9 cellular contexts compared by ENCODE assay signal in genomic region chr9:127778280-127779135, GRCh38. TPM values are rescaled to one million over a fixed set of nuclear protein-coding genes. Genes with fewer than 3 reads are reported as not detected.
DNase-seq lines count a peak whose midpoint lies in the region; ATAC-seq and TF ChIP-seq lines count a peak whose summit lies in the region.
"Had no signal": no experiment of that assay in that cellular context is flagged by ENCODE, and none has a peak within 500 bp of the region (broad histone marks: within the 10 kb centered on the region; RNA-seq: fewer than 3 reads in every experiment).

Gene SH2D3C (minus strand): TSS chr9:127778666. CDS start chr9:127778627, 39 bp downstream.

- no peaks in the 10 kb centered on the region for H3K9me3 ChIP-seq in suprapubic skin

- no peak for TF ChIP-seq EP300 in suprapubic skin (IDR thresholded peaks at IDR 0.05)

- H3K27ac ChIP-seq in suprapubic skin = peak within 1 kb of the TSS; percentile 8
- H3K27ac ChIP-seq: VCaP had no signal

- H3K36me3 ChIP-seq in suprapubic skin = no peaks in the 10 kb centered on the region

- H3K27ac Mint-ChIP-seq in activated T-helper 17 cell treated with anti-CD3 and anti-CD28 coated beads, Interleukin-2, amount 50 U/mL, for 72 hours = peak within 1 kb of the TSS; percentile 99

- peak within 1 kb of the TSS; percentile 21 for H3K4me3 ChIP-seq in suprapubic skin

- no peak for TF ChIP-seq CTCF in suprapubic skin (IDR thresholded peaks at IDR 0.05)

- WGBS in suprapubic skin = 68% methylated on average over 10 of the region's 13 CpGs

- DNase-seq in Kasumi-1 (lab: John Stamatoyannopoulos, UW) = peak; percentile 48 to 57
- DNase-seq in left kidney (ENCODE audit: low read depth, low spot score) = peak; percentile 57
- DNase-seq in suprapubic skin (ENCODE audit: low spot score in 2 of 2) = no peak
- no peak for DNase-seq in NCI-H1417 (lab: John Stamatoyannopoulos, UW)
- DNase-seq in H4 (ENCODE audit: low spot score) = no peak

- no peaks in the 10 kb centered on the region for H3K27me3 Mint-ChIP-seq in activated T-helper 17 cell treated with anti-CD3 and anti-CD28 coated beads, Interleukin-2, amount 50 U/mL, for 72 hours

- no peaks in the 10 kb centered on the region for H3K27me3 ChIP-seq in suprapubic skin

- H3K4me1 ChIP-seq in suprapubic skin = peaks cover 23% of the 10 kb centered on the region

- no peak for TF ChIP-seq POLR2A in suprapubic skin (IDR thresholded peaks at IDR 0.05)

- H3K36me3 Mint-ChIP-seq in activated T-helper 17 cell treated with anti-CD3 and anti-CD28 coated beads, Interleukin-2, amount 50 U/mL, for 72 hours (ENCODE audit: low read depth) = peaks cover 46% of the 10 kb centered on the region

- no peaks in the 10 kb centered on the region for H3K9me3 Mint-ChIP-seq in activated T-helper 17 cell treated with anti-CD3 and anti-CD28 coated beads, Interleukin-2, amount 50 U/mL, for 72 hours

- H3K4me1 Mint-ChIP-seq in activated T-helper 17 cell treated with anti-CD3 and anti-CD28 coated beads, Interleukin-2, amount 50 U/mL, for 72 hours = peaks cover 10% of the 10 kb centered on the region

- peak; percentile 34 for ATAC-seq in GM19452 (IDR thresholded peaks at IDR 0.05; ENCODE audit: unreplicated experiment)
- peak; percentile 46 for ATAC-seq in activated T-helper 17 cell treated with anti-CD3 and anti-CD28 coated beads, Interleukin-2, amount 50 U/mL, for 72 hours (replicated peaks)
- no peak for ATAC-seq in GM18517 (IDR thresholded peaks at IDR 0.05; ENCODE audit: unreplicated experiment)

- peak within 1 kb of the TSS; percentile 100 for H3K4me3 Mint-ChIP-seq in activated T-helper 17 cell treated with anti-CD3 and anti-CD28 coated beads, Interleukin-2, amount 50 U/mL, for 72 hours

RNA-seq across cellular contexts. Expression of gene SH2D3C, which starts in this region (rescaled TPM):
- 10 to 100 TPM; 27.6 to 46.8 TPM for total RNA-seq in activated T-helper 17 cell treated with anti-CD3 and anti-CD28 coated beads, Interleukin-2, amount 50 U/mL, for 72 hours
- 1 to 10 TPM; 3.4 to 8.9 (median 6.1) TPM for total RNA-seq in suprapubic skin
- total RNA-seq in H4 (2014; rRNA removed; shearing (Covaris generic)) = 0.12 and 0.23 TPM in 2 replicates

Comparison
In these comparisons a context has a peak if more than half of its experiments do, and no peak if none do; other contexts are left out.
1. DNase-seq: peak in Kasumi-1 (2 of 2) and left kidney (single experiment); none in suprapubic skin (0 of 2), NCI-H1417 (0 of 3) and H4 (single experiment).